ENCODE assay signal across 9 cellular contexts in genomic region chr3:42635111-42635510, GRCh38. TPM values are rescaled to one million over a fixed set of nuclear protein-coding genes. Genes with fewer than 3 reads are reported as not detected.
DNase-seq lines count a peak whose midpoint lies in the region; ATAC-seq lines count a peak whose summit lies in the region.
"Had no signal": no experiment of that assay in that cellular context is flagged by ENCODE, and none has a peak within 500 bp of the region (broad histone marks: within the 10 kb centered on the region; RNA-seq: fewer than 3 reads in every experiment).

No MANE protein-coding gene starts in this region.

- H3K4me3 Mint-ChIP-seq in T-helper 1 cell treated with Interleukin-12 subunit alpha and Interleukin-12 subunit beta and Interleukin-4 antibody, amounts not matched to agents 30 μg/mL and 1 μg/mL, for 36 hours: no peak overlapping the region
- H3K4me3 Mint-ChIP-seq in naive B cell: no peak overlapping the region

- ATAC-seq in HG02973 (IDR thresholded peaks at IDR 0.05; ENCODE audit: unreplicated experiment) (peak; percentile 85), naive B cell (ENCODE audit: low read depth in 2 of 2) (peak; percentile 89 to 98), left lobe of liver (no peak)

- DNase-seq in naive B cell (peak; percentile 31), COLO668 (lab: John Stamatoyannopoulos, UW; ENCODE audit: unreplicated experiment) (no peak), left lobe of liver (ENCODE audit: low spot score) (no peak), SK-N-DZ (ENCODE audit: low spot score) (no peak)
- DNase-seq: NCI-H1436 treated with DMSO at 0.1 percent for 48 hours; stimulated activated CD4-positive, alpha-beta T cell treated with anti-CD3 and anti-CD28 coated beads, Interleukin-12 subunit alpha, Interleukin-12 subunit beta, amount 100 ng/mL, for 4 hours had no signal

- no peaks in the 10 kb centered on the region for H3K27me3 Mint-ChIP-seq in T-helper 1 cell treated with Interleukin-12 subunit alpha and Interleukin-12 subunit beta and Interleukin-4 antibody, amounts not matched to agents 30 μg/mL and 1 μg/mL, for 36 hours (ENCODE audit: low read depth)
- H3K27me3 Mint-ChIP-seq in naive B cell: no peaks in the 10 kb centered on the region

- peaks cover 18% of the 10 kb centered on the region for H3K4me1 Mint-ChIP-seq in T-helper 1 cell treated with Interleukin-12 subunit alpha and Interleukin-12 subunit beta and Interleukin-4 antibody, amounts not matched to agents 30 μg/mL and 1 μg/mL, for 36 hours (ENCODE audit: low read depth)
- H3K4me1 Mint-ChIP-seq in naive B cell: peaks cover 0 to 2% (median 0%) of the 10 kb centered on the region in 3 donors

- H3K36me3 Mint-ChIP-seq in T-helper 1 cell treated with Interleukin-12 subunit alpha and Interleukin-12 subunit beta and Interleukin-4 antibody, amounts not matched to agents 30 μg/mL and 1 μg/mL, for 36 hours (ENCODE audit: low read depth): peaks cover 32% of the 10 kb centered on the region
- peaks cover 17 to 32% of the 10 kb centered on the region in 2 donors for H3K36me3 Mint-ChIP-seq in naive B cell

- H3K9me3 Mint-ChIP-seq in T-helper 1 cell treated with Interleukin-12 subunit alpha and Interleukin-12 subunit beta and Interleukin-4 antibody, amounts not matched to agents 30 μg/mL and 1 μg/mL, for 36 hours: no peaks in the 10 kb centered on the region
- H3K9me3 Mint-ChIP-seq in naive B cell: no peaks in the 10 kb centered on the region

- peak overlapping the region; percentile 16 for H3K27ac Mint-ChIP-seq in T-helper 1 cell treated with Interleukin-12 subunit alpha and Interleukin-12 subunit beta and Interleukin-4 antibody, amounts not matched to agents 30 μg/mL and 1 μg/mL, for 36 hours
- H3K27ac Mint-ChIP-seq in naive B cell: peak overlapping the region in 4 of 6 donors; percentile 4 to 44 (median 14)

RNA-seq across cellular contexts. Expression of gene ZBTB47, which starts 18.4 kb away (rescaled TPM):
- polyA plus RNA-seq in naive B cell (ENCODE audit: low read depth in 6 of 6): not detected
- 5.0 TPM for total RNA-seq in left lobe of liver
- 3.1 and 4.7 TPM in 2 replicates for polyA plus RNA-seq in SK-N-DZ (2014; cell fraction: cytosol; rRNA removed)
- polyA plus RNA-seq in SK-N-DZ (2014; cell fraction: nucleus; rRNA removed): 5.1 and 5.3 TPM in 2 replicates

RNA-seq across cellular contexts. Expression of gene NKTR, which starts 34.6 kb away (rescaled TPM):
- polyA plus RNA-seq in naive B cell (ENCODE audit: low read depth in 6 of 6): 10 to 100 TPM in 1 of 6 donors, 1 to 10 TPM in 5; 6.2 to 21.9 (median 8.4) TPM
- total RNA-seq in left lobe of liver: 29.2 TPM
- 18.0 and 31.5 TPM in 2 replicates for polyA plus RNA-seq in SK-N-DZ (2014; cell fraction: cytosol; rRNA removed)
- polyA plus RNA-seq in SK-N-DZ (2014; cell fraction: nucleus; rRNA removed): 131 and 159 TPM in 2 replicates

RNA-seq across cellular contexts. Expression of gene SS18L2, which starts 44.5 kb away (rescaled TPM):
- polyA plus RNA-seq in naive B cell (ENCODE audit: low read depth in 6 of 6): 100 to 1,000 TPM; 111 to 142 (median 131) TPM
- 14.4 TPM for total RNA-seq in left lobe of liver
- 38.6 and 38.8 TPM in 2 replicates for polyA plus RNA-seq in SK-N-DZ (2014; cell fraction: cytosol; rRNA removed)
- 25.7 and 37.1 TPM in 2 replicates for polyA plus RNA-seq in SK-N-DZ (2014; cell fraction: nucleus; rRNA removed)

RNA-seq across cellular contexts. Expression of gene KLHL40, which starts 50.2 kb away (rescaled TPM):
- not detected for polyA plus RNA-seq in naive B cell (ENCODE audit: low read depth in 6 of 6)
- not detected for total RNA-seq in left lobe of liver
- not detected in 2 replicates for polyA plus RNA-seq in SK-N-DZ (2014; cell fraction: cytosol; rRNA removed)
- polyA plus RNA-seq in SK-N-DZ (2014; cell fraction: nucleus; rRNA removed): not detected in 2 replicates
- total RNA-seq: activated CD8-positive, alpha-beta memory T cell treated with anti-CD3 and anti-CD28 coated beads for 36 hours had no signal

RNA-seq across cellular contexts. Expression of gene SEC22C, which starts 53.3 kb away (rescaled TPM):
- 10 to 100 TPM; 25.1 to 39.0 (median 31.3) TPM for polyA plus RNA-seq in naive B cell (ENCODE audit: low read depth in 6 of 6)
- 14.2 TPM for total RNA-seq in left lobe of liver
- polyA plus RNA-seq in SK-N-DZ (2014; cell fraction: cytosol; rRNA removed): 41.0 and 48.4 TPM in 2 replicates
- polyA plus RNA-seq in SK-N-DZ (2014; cell fraction: nucleus; rRNA removed): 26.8 and 32.7 TPM in 2 replicates
